1 cellular context compared by ENCODE assay signal in the genomic region with DNA sequence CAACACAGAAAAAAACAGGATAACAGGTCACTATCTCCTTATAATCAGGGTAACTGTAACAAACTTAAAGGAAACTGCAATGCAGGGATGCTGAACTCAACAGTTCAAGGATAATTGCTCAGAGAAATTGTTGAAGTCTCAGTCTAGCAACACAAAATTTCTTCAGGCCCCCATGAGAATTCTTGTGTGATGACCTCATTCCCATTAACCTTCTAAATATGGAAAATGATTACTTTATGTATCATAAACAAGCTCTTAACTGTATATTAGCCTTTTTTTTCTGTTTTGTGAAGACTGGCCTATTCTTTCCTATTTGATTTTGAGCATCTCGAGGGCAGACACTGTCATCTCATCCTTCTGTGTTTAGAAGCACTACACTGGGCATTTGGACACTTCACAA.
TF ChIP-seq lines count a peak whose summit lies in the region.

No MANE protein-coding gene starts in this region.

TF ChIP-seq in WTC11, 78 proteins besides CTCF, POLR2A, EP300 and RAD21 (continued from another document):
- no peak for TF ChIP-seq AFF4 (CRISPR knock-in tag; IDR thresholded peaks at IDR 0.05; ENCODE audit: borderline replicate concordance)
- TF ChIP-seq CREB1 (CRISPR knock-in tag; IDR thresholded peaks at IDR 0.05) = no peak
- TF ChIP-seq, protein P1, sequence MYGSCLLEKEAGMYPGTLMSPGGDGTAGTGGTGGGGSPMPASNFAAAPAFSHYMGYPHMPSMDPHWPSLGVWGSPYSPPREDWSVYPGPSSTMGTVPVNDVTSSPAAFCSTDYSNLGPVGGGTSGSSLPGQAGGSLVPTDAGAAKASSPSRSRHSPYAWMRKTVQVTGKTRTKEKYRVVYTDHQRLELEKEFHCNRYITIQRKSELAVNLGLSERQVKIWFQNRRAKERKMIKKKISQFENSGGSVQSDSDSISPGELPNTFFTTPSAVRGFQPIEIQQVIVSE (CRISPR knock-in tag; IDR thresholded peaks at IDR 0.05; ENCODE audit: borderline replicate concordance) = no peak
- no peak for TF ChIP-seq USF2 (CRISPR knock-in tag; IDR thresholded peaks at IDR 0.05)
- TF ChIP-seq ZNF512 (CRISPR knock-in tag; IDR thresholded peaks at IDR 0.05; ENCODE audit: borderline replicate concordance) = no peak
- TF ChIP-seq TEAD4 (CRISPR knock-in tag; IDR thresholded peaks at IDR 0.05) = no peak
- TF ChIP-seq PRDM15 (CRISPR knock-in tag; IDR thresholded peaks at IDR 0.05) = no peak
- TF ChIP-seq RELA (CRISPR knock-in tag; IDR thresholded peaks at IDR 0.05; ENCODE audit: borderline replicate concordance) = no peak
- TF ChIP-seq CBFB (CRISPR knock-in tag; IDR thresholded peaks at IDR 0.05; ENCODE audit: low read depth) = no peak
- no peak for TF ChIP-seq JAZF1 (CRISPR knock-in tag; IDR thresholded peaks at IDR 0.05)
